In genomic region chr4:2907706-2908293, GRCh38 we compare ENCODE assay signal across 23 cellular contexts. TPM values are rescaled to one million over a fixed set of nuclear protein-coding genes. Genes with fewer than 3 reads are reported as not detected.
DNase-seq lines count a peak whose midpoint lies in the region; ATAC-seq, FAIRE-seq and TF ChIP-seq lines count a peak whose summit lies in the region.
"Had no signal": no experiment of that assay in that cellular context is flagged by ENCODE, and none has a peak within 500 bp of the region (broad histone marks: within the 10 kb centered on the region; RNA-seq: fewer than 3 reads in every experiment).

No MANE protein-coding gene starts in this region.

- no peak for ATAC-seq in activated CD8-positive, alpha-beta T cell treated with anti-CD3 and anti-CD28 coated beads for 36 hours
- no peak for ATAC-seq in activated CD8-positive, alpha-beta T cell treated with anti-CD3 and anti-CD28 coated beads, Interleukin-2, amount 10 ng/mL, durations not matched to agents 7 days and 5 days
- no peak for ATAC-seq in GM21529 (IDR thresholded peaks at IDR 0.05; ENCODE audit: unreplicated experiment)
- no peak for ATAC-seq in GM21737 (IDR thresholded peaks at IDR 0.05; ENCODE audit: unreplicated experiment)
- ATAC-seq: esophagus mucosa; SK-N-SH treated with all-trans-retinoic acid at 6 μM for 48 hours; stimulated activated memory B cell treated with anti-CD40 and anti-IgM and Interleukin-4, amounts not matched to agents 10 μg/mL and 1 μg/mL and 100 μg/mL, for 72 hours had no signal

- no peak for TF ChIP-seq POLR2A in prostate gland (IDR thresholded peaks at IDR 0.05)

- intact Hi-C loops in activated CD8-positive, alpha-beta T cell treated with anti-CD3 and anti-CD28 coated beads for 36 hours (cut with micrococcal nuclease): no loop called here
- intact Hi-C loops in prostate gland (cut with DNase I): no loop called here

- peaks cover 49% of the 10 kb centered on the region for H3K36me3 Mint-ChIP-seq in activated CD8-positive, alpha-beta T cell treated with anti-CD3 and anti-CD28 coated beads for 36 hours (ENCODE audit: low read depth)
- peaks cover 72% of the 10 kb centered on the region for H3K36me3 Mint-ChIP-seq in activated CD8-positive, alpha-beta T cell treated with anti-CD3 and anti-CD28 coated beads, Interleukin-2, amount 10 ng/mL, durations not matched to agents 7 days and 5 days (ENCODE audit: low read depth)

- H3K4me3 ChIP-seq in epithelial cell of esophagus (ENCODE audit: low read length) (no peak overlapping the region), prostate gland (no peak overlapping the region)
- H3K4me3 ChIP-seq: PC-9, transverse colon had no signal

- no peak for DNase-seq in activated CD8-positive, alpha-beta T cell treated with anti-CD3 and anti-CD28 coated beads for 36 hours
- DNase-seq in activated CD8-positive, alpha-beta T cell treated with anti-CD3 and anti-CD28 coated beads, Interleukin-2, amount 10 ng/mL, durations not matched to agents 7 days and 5 days: no peak
- peak; percentile 61 for DNase-seq in NCI-H146 (lab: John Stamatoyannopoulos, UW)
- peak; percentile 37 for DNase-seq in epithelial cell of esophagus (ENCODE audit: low read depth)
- peak; percentile 64 for DNase-seq in prostate gland (ENCODE audit: low spot score)
- DNase-seq in D721Med (ENCODE audit: insufficient read length, low spot score): no peak
- DNase-seq: activated gamma-delta T cell, HFFc6, NCI-H1105 treated with DMSO at 0.1 percent for 48 hours, NCI-H524, small intestine, transverse colon had no signal

- H3K27me3 ChIP-seq in prostate gland (replicated peaks; ENCODE audit: insufficient read depth): no peaks in the 10 kb centered on the region
- H3K27me3 ChIP-seq: transverse colon had no signal

- H3K9me3 Mint-ChIP-seq in activated CD8-positive, alpha-beta T cell treated with anti-CD3 and anti-CD28 coated beads for 36 hours: no peaks in the 10 kb centered on the region
- H3K9me3 Mint-ChIP-seq in activated CD8-positive, alpha-beta T cell treated with anti-CD3 and anti-CD28 coated beads, Interleukin-2, amount 10 ng/mL, durations not matched to agents 7 days and 5 days (ENCODE audit: insufficient read depth): no peaks in the 10 kb centered on the region
- H3K9me3 Mint-ChIP-seq: dendritic cell treated with granulocyte-macrophage colony-stimulating factor and Interleukin-4, amounts not matched to agents 40 ng/mL and 50 ng/mL, for 4 days; HFFc6; stimulated activated memory B cell treated with anti-CD40 and anti-IgM and Interleukin-4, amounts not matched to agents 10 μg/mL and 1 μg/mL and 100 μg/mL, for 72 hours had no signal

- no peak for TF ChIP-seq CTCF in activated CD8-positive, alpha-beta T cell treated with anti-CD3 and anti-CD28 coated beads for 36 hours (IDR thresholded peaks at IDR 0.05)
- TF ChIP-seq CTCF in epithelial cell of esophagus (IDR thresholded peaks at IDR 0.05; ENCODE audit: insufficient read depth, low read depth, low read length, missing control alignments) (no peak), prostate gland (IDR thresholded peaks at IDR 0.05) (no peak), D721Med (IDR thresholded peaks at IDR 0.05; ENCODE audit: insufficient read depth, missing control alignments) (no peak)

- peaks cover 0 to 6% of the 10 kb centered on the region in 2 donors for H3K36me3 ChIP-seq in prostate gland

- H3K4me3 Mint-ChIP-seq in activated CD8-positive, alpha-beta T cell treated with anti-CD3 and anti-CD28 coated beads for 36 hours: no peak overlapping the region
- no peak overlapping the region for H3K4me3 Mint-ChIP-seq in activated CD8-positive, alpha-beta T cell treated with anti-CD3 and anti-CD28 coated beads, Interleukin-2, amount 10 ng/mL, durations not matched to agents 7 days and 5 days
- H3K4me3 Mint-ChIP-seq: dendritic cell treated with granulocyte-macrophage colony-stimulating factor and Interleukin-4, amounts not matched to agents 40 ng/mL and 50 ng/mL, for 4 days; HFFc6; stimulated activated memory B cell treated with anti-CD40 and anti-IgM and Interleukin-4, amounts not matched to agents 10 μg/mL and 1 μg/mL and 100 μg/mL, for 72 hours had no signal

- H3K27ac Mint-ChIP-seq in activated CD8-positive, alpha-beta T cell treated with anti-CD3 and anti-CD28 coated beads for 36 hours: peak overlapping the region; percentile 20
- H3K27ac Mint-ChIP-seq in activated CD8-positive, alpha-beta T cell treated with anti-CD3 and anti-CD28 coated beads, Interleukin-2, amount 10 ng/mL, durations not matched to agents 7 days and 5 days: no peak overlapping the region
- H3K27ac Mint-ChIP-seq: dendritic cell treated with granulocyte-macrophage colony-stimulating factor and Interleukin-4, amounts not matched to agents 40 ng/mL and 50 ng/mL, for 4 days; HFFc6; stimulated activated memory B cell treated with anti-CD40 and anti-IgM and Interleukin-4, amounts not matched to agents 10 μg/mL and 1 μg/mL and 100 μg/mL, for 72 hours had no signal

- FAIRE-seq in D721Med (lab: Jason Lieb, UNC): no peak
- FAIRE-seq: GM19239, small intestine, TTC549 had no signal

- H3K4me1 Mint-ChIP-seq in activated CD8-positive, alpha-beta T cell treated with anti-CD3 and anti-CD28 coated beads for 36 hours (ENCODE audit: low read depth): peaks cover 33% of the 10 kb centered on the region
- H3K4me1 Mint-ChIP-seq in activated CD8-positive, alpha-beta T cell treated with anti-CD3 and anti-CD28 coated beads, Interleukin-2, amount 10 ng/mL, durations not matched to agents 7 days and 5 days (ENCODE audit: low read depth): peaks cover 22% of the 10 kb centered on the region

- H3K27me3 Mint-ChIP-seq in activated CD8-positive, alpha-beta T cell treated with anti-CD3 and anti-CD28 coated beads for 36 hours: no peaks in the 10 kb centered on the region
- H3K27me3 Mint-ChIP-seq in activated CD8-positive, alpha-beta T cell treated with anti-CD3 and anti-CD28 coated beads, Interleukin-2, amount 10 ng/mL, durations not matched to agents 7 days and 5 days (ENCODE audit: low read depth): no peaks in the 10 kb centered on the region
- H3K27me3 Mint-ChIP-seq: dendritic cell treated with granulocyte-macrophage colony-stimulating factor and Interleukin-4, amounts not matched to agents 40 ng/mL and 50 ng/mL, for 4 days; stimulated activated memory B cell treated with anti-CD40 and anti-IgM and Interleukin-4, amounts not matched to agents 10 μg/mL and 1 μg/mL and 100 μg/mL, for 72 hours had no signal

- H3K4me1 ChIP-seq in prostate gland (replicated peaks): peaks cover 9% of the 10 kb centered on the region
- H3K4me1 ChIP-seq: parathyroid adenoma had no signal

- CTCF ChIA-PET in activated CD8-positive, alpha-beta T cell treated with anti-CD3 and anti-CD28 coated beads for 36 hours (lab: Charles Lee): no interaction called here
- CTCF ChIA-PET in activated CD8-positive, alpha-beta T cell treated with anti-CD3 and anti-CD28 coated beads, Interleukin-2, amount 10 ng/mL, durations not matched to agents 7 days and 5 days (lab: Charles Lee): no interaction called here

- peak overlapping the region; percentile 11 to 63 for H3K27ac ChIP-seq in prostate gland
- H3K27ac ChIP-seq: HL-60, parathyroid adenoma, PC-9, transverse colon had no signal

- 53% methylated on average over 11 of the region's 11 CpGs for WGBS in prostate gland

- POLR2A ChIA-PET in activated CD8-positive, alpha-beta T cell treated with anti-CD3 and anti-CD28 coated beads for 36 hours (lab: Charles Lee): no interaction called here
- POLR2A ChIA-PET in activated CD8-positive, alpha-beta T cell treated with anti-CD3 and anti-CD28 coated beads, Interleukin-2, amount 10 ng/mL, durations not matched to agents 7 days and 5 days (lab: Charles Lee): interaction anchor here (0.8 kb wide), 1 partner anchor 8 kb away, joined by 3 read pairs; no protein-coding TSS in a partner anchor

- no peaks in the 10 kb centered on the region for H3K9me3 ChIP-seq in prostate gland
- H3K9me3 ChIP-seq: transverse colon had no signal

RNA-seq across cellular contexts. Expression of gene NOP14, which starts 55.4 kb away (rescaled TPM):
- 10 to 100 TPM; 76.8 to 77.3 TPM for total RNA-seq in activated CD8-positive, alpha-beta T cell treated with anti-CD3 and anti-CD28 coated beads for 36 hours
- 10 to 100 TPM; 47.6 to 52.3 TPM for total RNA-seq in activated CD8-positive, alpha-beta T cell treated with anti-CD3 and anti-CD28 coated beads, Interleukin-2, amount 10 ng/mL, durations not matched to agents 7 days and 5 days
- 10 to 100 TPM; 16.0 to 17.8 TPM for total RNA-seq in prostate gland

RNA-seq across cellular contexts. Expression of gene GRK4, which starts 55.6 kb away (rescaled TPM):
- total RNA-seq in activated CD8-positive, alpha-beta T cell treated with anti-CD3 and anti-CD28 coated beads for 36 hours: 1 to 10 TPM; 2.8 to 3.0 TPM
- 1 to 10 TPM; 2.2 to 2.6 TPM for total RNA-seq in activated CD8-positive, alpha-beta T cell treated with anti-CD3 and anti-CD28 coated beads, Interleukin-2, amount 10 ng/mL, durations not matched to agents 7 days and 5 days
- total RNA-seq in prostate gland: 10 to 100 TPM in 1 of 2 donors, 1 to 10 TPM in 1; 3.4 to 18.9 TPM

Comparison
In these comparisons a context has a peak if more than half of its experiments do, and no peak if none do; other contexts are left out.
1. DNase-seq: peak in NCI-H146 (single experiment), epithelial cell of esophagus (single experiment) and prostate gland (single experiment); none in activated CD8-positive, alpha-beta T cell treated with anti-CD3 and anti-CD28 coated beads for 36 hours (single experiment), activated CD8-positive, alpha-beta T cell treated with anti-CD3 and anti-CD28 coated beads, Interleukin-2, amount 10 ng/mL, durations not matched to agents 7 days and 5 days (single experiment) and D721Med (single experiment).